In genomic region chr21:46428987-46429710, GRCh38 we compare ENCODE assay signal across 22 cellular contexts.
"Had no signal": no experiment of that assay in that cellular context is flagged by ENCODE, and none has a peak within 500 bp of the region (broad histone marks: within the 10 kb centered on the region; RNA-seq: fewer than 3 reads in every experiment).

No MANE protein-coding gene starts in this region.

- H3K4me3 ChIP-seq: colonic mucosa, gastroesophageal sphincter, ovary, right lobe of liver, thoracic aorta, uterus had no signal

- H3K4me3 Mint-ChIP-seq: nephron progenitor cell; stimulated activated naive CD8-positive, alpha-beta T cell treated with anti-CD3 and anti-CD28 coated beads, Interleukin-15, Interleukin-2, amounts not matched to agents 100 ng/mL and 50 ng/mL, for 24 hours had no signal

- H3K27me3 ChIP-seq: colonic mucosa, gastroesophageal sphincter, neutrophil, ovary, right lobe of liver, uterus had no signal

- H3K9me3 Mint-ChIP-seq: nephron progenitor cell; stimulated activated naive CD8-positive, alpha-beta T cell treated with anti-CD3 and anti-CD28 coated beads, Interleukin-15, Interleukin-2, amounts not matched to agents 100 ng/mL and 50 ng/mL, for 24 hours had no signal

- H3K27me3 Mint-ChIP-seq: progenitor cell of endocrine pancreas; stimulated activated naive CD8-positive, alpha-beta T cell treated with anti-CD3 and anti-CD28 coated beads, Interleukin-15, Interleukin-2, amounts not matched to agents 100 ng/mL and 50 ng/mL, for 24 hours had no signal

- H3K27ac Mint-ChIP-seq: nephron progenitor cell; progenitor cell of endocrine pancreas; stimulated activated naive CD8-positive, alpha-beta T cell treated with anti-CD3 and anti-CD28 coated beads, Interleukin-15, Interleukin-2, amounts not matched to agents 100 ng/mL and 50 ng/mL, for 24 hours had no signal

- DNase-seq: activated CD4-positive, alpha-beta T cell treated with anti-CD3 and anti-CD28 coated beads for 48 hours; activated CD4-positive, alpha-beta T cell treated with anti-CD3 and anti-CD28 coated beads, Interleukin-2, amount 50 U/mL, for 48 hours; activated CD8-positive, alpha-beta memory T cell treated with anti-CD3 and anti-CD28 coated beads for 24 hours; activated gamma-delta T cell treated with Interleukin-2 at 50 U/mL for 16 hours; activated naive CD4-positive, alpha-beta T cell treated with anti-CD3 and anti-CD28 coated beads, Interleukin-2, amount 50 U/mL, for 16 hours; colonic mucosa; effector memory CD4-positive, alpha-beta T cell; hippocampal formation; nephron progenitor cell; ovary; stimulated activated CD4-positive, alpha-beta T cell treated with anti-CD3 and anti-CD28 coated beads, Interleukin-12 subunit alpha, Interleukin-12 subunit beta, amount 100 ng/mL, for 4 hours; stimulated activated CD4-positive, alpha-beta T cell treated with anti-CD3 and anti-CD28 coated beads, Interleukin-4, amount 100 ng/mL, for 1 hour; trophoblast cell; uterus had no signal

- FAIRE-seq: bronchial epithelial cell, endothelial cell of umbilical vein had no signal

- H3K4me1 ChIP-seq: colonic mucosa, gastroesophageal sphincter, right lobe of liver, uterus had no signal

- ATAC-seq: gastroesophageal sphincter, right lobe of liver had no signal

- H3K27ac ChIP-seq: colonic mucosa, gastroesophageal sphincter, neutrophil, ovary, right lobe of liver, thoracic aorta, uterus had no signal

- H3K9me3 ChIP-seq: colonic mucosa, gastroesophageal sphincter, neutrophil, ovary, right lobe of liver, thoracic aorta, uterus had no signal

- H3K36me3 ChIP-seq: colonic mucosa, ovary, uterus had no signal
